ENCODE assay signal across 28 cellular contexts in the genomic region with DNA sequence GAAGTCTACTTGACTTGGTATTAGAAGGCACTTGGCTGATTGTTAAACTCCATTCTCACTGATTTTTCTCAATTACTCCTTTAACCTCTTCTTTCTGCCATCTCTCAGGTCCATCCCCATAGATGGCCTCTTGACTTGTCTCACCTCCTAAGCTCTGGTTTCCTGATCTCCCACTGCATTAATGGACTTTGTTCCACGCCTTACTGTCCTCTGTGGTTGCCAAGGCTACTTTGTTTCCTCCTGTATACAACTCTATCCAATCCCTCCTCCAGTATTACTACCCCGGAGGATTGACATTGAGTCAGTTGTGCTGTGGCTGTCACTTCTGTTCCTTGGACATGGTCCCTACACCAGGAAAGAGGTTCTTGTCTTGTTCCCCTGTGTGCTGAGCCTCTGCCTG.
"Had no signal": no experiment of that assay in that cellular context is flagged by ENCODE, and none has a peak within 500 bp of the region (broad histone marks: within the 10 kb centered on the region; RNA-seq: fewer than 3 reads in every experiment).

No MANE protein-coding gene starts in this region.

- H3K27ac ChIP-seq: esophagus squamous epithelium, heart right ventricle, neural progenitor cell, parathyroid adenoma, prostate gland, right atrium auricular region, sigmoid colon, spleen, testis, tibial artery had no signal

- FAIRE-seq: endometrium had no signal

- H3K27me3 ChIP-seq: right atrium auricular region, sigmoid colon, testis had no signal

- H3K79me2 ChIP-seq: parathyroid adenoma had no signal

- H3K4me2 ChIP-seq: neural progenitor cell had no signal

- H3K4me3 Mint-ChIP-seq: effector memory CD8-positive, alpha-beta T cell; immature natural killer cell; memory B cell; naive B cell; nephron; neural progenitor cell; stimulated activated memory B cell treated with anti-CD40 and anti-IgM and Interleukin-4, amounts not matched to agents 10 μg/mL and 1 μg/mL and 100 μg/mL, for 72 hours; type B pancreatic cell had no signal

- ATAC-seq: effector memory CD8-positive, alpha-beta T cell; heart right ventricle; stimulated activated memory B cell treated with anti-CD40 and anti-IgM and Interleukin-4, amounts not matched to agents 10 μg/mL and 1 μg/mL and 100 μg/mL, for 72 hours; stimulated activated naive CD8-positive, alpha-beta T cell treated with anti-CD3 and anti-CD28 coated beads, Interleukin-15, Interleukin-2, amounts not matched to agents 100 U/mL and 50 U/mL, for 24 hours had no signal

- H3K36me3 ChIP-seq: esophagus squamous epithelium, heart right ventricle, neural progenitor cell, prostate gland, right atrium auricular region, sigmoid colon, spleen, tibial artery had no signal

- H3K9me3 ChIP-seq: esophagus squamous epithelium, heart right ventricle, prostate gland, right atrium auricular region, sigmoid colon, spleen, testis, tibial artery had no signal

- H3K4me3 ChIP-seq: esophagus squamous epithelium, heart right ventricle, lung, neural progenitor cell, prostate gland, right atrium auricular region, sigmoid colon, spleen, testis, tibial artery had no signal

- H3K9me3 Mint-ChIP-seq: effector memory CD8-positive, alpha-beta T cell; memory B cell; nephron; neural progenitor cell; stimulated activated memory B cell treated with anti-CD40 and anti-IgM and Interleukin-4, amounts not matched to agents 10 μg/mL and 1 μg/mL and 100 μg/mL, for 72 hours; type B pancreatic cell had no signal

- H2AFZ ChIP-seq: neural progenitor cell, parathyroid adenoma had no signal

- DNase-seq: cortex of kidney; effector memory CD8-positive, alpha-beta T cell; erythroblast; esophagus squamous epithelium; foreskin melanocyte; glutamatergic neuron; heart right ventricle; hypothalamus; immature natural killer cell; islet precursor cell; kidney glomerular epithelial cell; naive B cell; sigmoid colon; spleen; stimulated activated CD4-positive, alpha-beta T cell treated with anti-CD3 and anti-CD28 coated beads, Interleukin-4, amount 100 ng/mL, for 4 hours; stimulated activated naive CD8-positive, alpha-beta T cell treated with anti-CD3 and anti-CD28 coated beads, Interleukin-15, Interleukin-2, amounts not matched to agents 100 U/mL and 50 U/mL, for 24 hours; testis; tibial artery had no signal

- H3K36me3 Mint-ChIP-seq: immature natural killer cell; memory B cell; naive B cell; neural progenitor cell; stimulated activated memory B cell treated with anti-CD40 and anti-IgM and Interleukin-4, amounts not matched to agents 10 μg/mL and 1 μg/mL and 100 μg/mL, for 72 hours; type B pancreatic cell had no signal

- H3K4me1 Mint-ChIP-seq: immature natural killer cell; memory B cell; naive B cell; stimulated activated memory B cell treated with anti-CD40 and anti-IgM and Interleukin-4, amounts not matched to agents 10 μg/mL and 1 μg/mL and 100 μg/mL, for 72 hours had no signal

- H3K4me1 ChIP-seq: neural progenitor cell, parathyroid adenoma, prostate gland, right atrium auricular region, spleen, testis, tibial artery had no signal

- H3K27ac Mint-ChIP-seq: effector memory CD8-positive, alpha-beta T cell; immature natural killer cell; memory B cell; naive B cell; nephron; neural progenitor cell; stimulated activated memory B cell treated with anti-CD40 and anti-IgM and Interleukin-4, amounts not matched to agents 10 μg/mL and 1 μg/mL and 100 μg/mL, for 72 hours; type B pancreatic cell had no signal
